In the genomic region with DNA sequence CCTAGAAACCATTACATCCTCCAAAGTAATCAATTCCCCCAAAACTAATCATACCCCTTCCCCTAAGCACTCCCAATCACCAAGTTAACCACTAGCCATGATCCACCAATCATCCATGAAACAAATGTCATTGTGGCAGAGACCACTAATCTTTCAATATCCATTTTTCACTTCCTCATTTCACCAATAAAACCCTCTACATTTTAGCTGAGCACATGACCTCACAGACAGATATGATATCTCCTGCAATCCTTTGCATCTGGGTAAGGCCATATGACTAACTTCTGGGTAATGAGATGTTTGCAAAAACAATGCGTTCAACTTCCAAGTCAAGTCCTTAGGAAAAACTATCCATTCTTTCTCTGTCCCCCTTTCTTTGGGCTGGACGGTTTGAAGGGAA, we compare ENCODE assay signal across 17 cellular contexts.
DNase-seq lines count a peak whose midpoint lies in the region; FAIRE-seq and TF ChIP-seq lines count a peak whose summit lies in the region.
"Had no signal": no experiment of that assay in that cellular context is flagged by ENCODE, and none has a peak within 500 bp of the region (broad histone marks: within the 10 kb centered on the region; RNA-seq: fewer than 3 reads in every experiment).

No MANE protein-coding gene starts in this region.

- DNase-seq in HCEC 1CT (peak; percentile 9), SIG-M5 treated with dmso at 0.1 percent for 504 hours (lab: John Stamatoyannopoulos, UW; ENCODE audit: unreplicated experiment) (peak; percentile 58), fibroblast of peridontal ligament (ENCODE audit: extremely low read depth) (peak; percentile 34), NCI-H187 treated with DMSO at 0.1 percent for 48 hours (lab: John Stamatoyannopoulos, UW) (no peak), H54 (ENCODE audit: insufficient read length, low spot score) (no peak), DMS153 treated with DMSO at 0.1 percent for 48 hours (lab: John Stamatoyannopoulos, UW; ENCODE audit: unreplicated experiment) (no peak)
- DNase-seq in activated CD4-positive, CD25-positive, alpha-beta regulatory T cell (lab: John Stamatoyannopoulos, UW) = no peak
- DNase-seq: activated CD4-positive, alpha-beta memory T cell treated with anti-CD3 and anti-CD28 coated beads for 36 hours; activated T-cell treated with anti-CD3 and anti-CD28 coated beads, Interleukin-2, amount 50 U/mL, for 72 hours; CD8-positive, alpha-beta T cell; mesenchymal stem cell; retina; SJCRH30; substantia nigra; T1000 had no signal

- no peak for TF ChIP-seq POLR2A in H54 (IDR thresholded peaks at IDR 0.05; ENCODE audit: low read depth, low read length)

- no peak for FAIRE-seq in H54 (lab: Jason Lieb, UNC)
- FAIRE-seq: colon, endothelial cell of umbilical vein had no signal

Comparison
In these comparisons a context has a peak if more than half of its experiments do, and no peak if none do; other contexts are left out.
1. DNase-seq: peak in HCEC 1CT (single experiment), SIG-M5 treated with dmso at 0.1 percent for 504 hours (single experiment) and fibroblast of peridontal ligament (single experiment); none in NCI-H187 treated with DMSO at 0.1 percent for 48 hours (single experiment), H54 (single experiment), DMS153 treated with DMSO at 0.1 percent for 48 hours (single experiment) and activated CD4-positive, CD25-positive, alpha-beta regulatory T cell (0 of 4).